8 cellular contexts compared by ENCODE assay signal in genomic region chr11:47946682-47947575, GRCh38. TPM values are rescaled to one million over a fixed set of nuclear protein-coding genes. Genes with fewer than 3 reads are reported as not detected.
A peak's percentile ranks its signal among the peaks of the same experiment; 100 is the strongest.
DNase-seq lines count a peak whose midpoint lies in the region; ATAC-seq and TF ChIP-seq lines count a peak whose summit lies in the region.

No MANE protein-coding gene starts in this region.

- no peaks in the 10 kb centered on the region for H3K79me2 ChIP-seq in PC-9 (ENCODE audit: low read depth)

- H3K27me3 ChIP-seq in PC-9 (ENCODE audit: insufficient read depth, low read depth) (no peaks in the 10 kb centered on the region), body of pancreas (no peaks in the 10 kb centered on the region), stomach (no peaks in the 10 kb centered on the region)

- WGBS in body of pancreas, 2 donors, result 47% methylated on average over 10 of the region's 10 CpGs
- 31 to 41% (median 40%) methylated on average over 10 of the region's 10 CpGs for WGBS in stomach, 5 donors

- no peak for TF ChIP-seq CTCF in PC-9 (conservative IDR thresholded peaks at IDR 0.05)
- no peak for TF ChIP-seq CTCF in body of pancreas (IDR thresholded peaks at IDR 0.05)
- TF ChIP-seq CTCF in stomach (IDR thresholded peaks at IDR 0.05), result no peak

- intact Hi-C loops in PC-9 (cut with micrococcal nuclease; ENCODE audit: unreplicated experiment), result loop anchor here (1.0 to 2.0 kb wide), 6 partner anchors 23 to 162 kb away; no protein-coding TSS in a partner anchor
- intact Hi-C loops in body of pancreas (cut with DNase I), result no loop called here
- intact Hi-C loops in left colon (cut with DNase I, micrococcal nuclease), result no loop called here
- intact Hi-C loops in stomach (cut with DNase I; ENCODE audit: low total_unique reads), result no loop called here

- CTCF ChIA-PET in PC-9 (lab: Charles Lee), result interaction anchor here (0.7 to 0.9 kb wide), 3 partner anchors 33 to 216 kb away, joined by 3 read pairs; no protein-coding TSS in a partner anchor

- H3K4me3 ChIP-seq in PC-9 (no peak overlapping the region), body of pancreas (no peak overlapping the region), stomach (no peak overlapping the region)

- H3K4me1 ChIP-seq in PC-9 (replicated peaks; ENCODE audit: insufficient read depth) (peaks cover 55% of the 10 kb centered on the region), body of pancreas (no peaks in the 10 kb centered on the region), stomach (peaks cover 0 to 34% (median 14%) of the 10 kb centered on the region in 4 donors)

- TSS peak; percentile 22 for BruUV-seq in PC-9 (replicated peaks; lab: Mats Ljungman, UMichigan)

- H3K36me3 ChIP-seq in PC-9 (ENCODE audit: low read depth) (no peaks in the 10 kb centered on the region), body of pancreas (replicated peaks in 1 of 2; ENCODE audit: insufficient read depth in 1 of 2, low read depth in 2 of 2) (no peaks in the 10 kb centered on the region), stomach (no peaks in the 10 kb centered on the region)

- H3K27ac ChIP-seq in PC-9, result peak overlapping the region; percentile 79
- peak overlapping the region in 2 of 4 donors; percentile 14 to 32 for H3K27ac ChIP-seq in body of pancreas
- H3K27ac ChIP-seq in stomach, result peak overlapping the region; percentile 12 to 80 (median 32)

- H3K9me2 ChIP-seq in PC-9 (ENCODE audit: insufficient read depth), result no peaks in the 10 kb centered on the region

- peak; percentile 42 for ATAC-seq in GM19463 (IDR thresholded peaks at IDR 0.05; ENCODE audit: unreplicated experiment)
- peak; percentile 87 for ATAC-seq in body of pancreas
- ATAC-seq in left colon, result peak; percentile 99
- no peak for ATAC-seq in HG03025 (IDR thresholded peaks at IDR 0.05; ENCODE audit: low FRiP score, unreplicated experiment)
- ATAC-seq in HG03521 (IDR thresholded peaks at IDR 0.05; ENCODE audit: unreplicated experiment), result no peak

- no peak overlapping the region for H2AFZ ChIP-seq in PC-9

- DNase-seq in PC-9 (peak; percentile 93 to 99), body of pancreas (peak; percentile 53 to 75 (median 71)), left colon (peak; percentile 64 to 76), stomach (peak; percentile 84), NCI-H1930 (lab: John Stamatoyannopoulos, UW) (no peak)

- H3F3A ChIP-seq in PC-9 (ENCODE audit: insufficient read depth, low read depth), result peaks cover 37% of the 10 kb centered on the region

- POLR2A ChIA-PET in PC-9 (lab: Charles Lee; ENCODE audit: unreplicated experiment), result interaction anchor here (0.6 to 0.7 kb wide), 4 partner anchors 9 to 133 kb away, joined by 3 to 15 read pairs (median 4); no protein-coding TSS in a partner anchor

- H4K20me1 ChIP-seq in PC-9 (ENCODE audit: insufficient read depth), result no peaks in the 10 kb centered on the region

- TF ChIP-seq POLR2A in body of pancreas (IDR thresholded peaks at IDR 0.05), result no peak
- TF ChIP-seq POLR2A in stomach (IDR thresholded peaks at IDR 0.05), result no peak

- H3K9me3 ChIP-seq in PC-9 (ENCODE audit: insufficient read depth, low read depth) (no peaks in the 10 kb centered on the region), body of pancreas (no peaks in the 10 kb centered on the region), stomach (no peaks in the 10 kb centered on the region)

- no peak for TF ChIP-seq EP300 in stomach (IDR thresholded peaks at IDR 0.05)

- peak overlapping the region; percentile 29 for H3K4me2 ChIP-seq in PC-9

RNA-seq across cellular contexts. Expression of gene PTPRJ, which starts 33.4 kb away (rescaled TPM):
- 43.3 and 43.7 TPM in 2 replicates for total RNA-seq in PC-9 (2021)
- 10 to 100 TPM; 10.9 to 17.1 TPM for total RNA-seq in body of pancreas
- 10 to 100 TPM; 38.5 to 58.9 TPM for total RNA-seq in left colon
- total RNA-seq in stomach, result 100 to 1,000 TPM in 1 of 5 donors, 10 to 100 TPM in 3, 1 to 10 TPM in 1; 4.7 to 351 (median 44.3) TPM
- 1 to 10 TPM; 2.6 to 6.0 (median 3.2) TPM for polyA plus RNA-seq in stomach

Comparison
In these comparisons a context has a peak if more than half of its experiments do, and no peak if none do; other contexts are left out.
1. ATAC-seq: peak in GM19463 (single experiment), body of pancreas (single experiment) and left colon (single experiment); none in HG03025 (single experiment) and HG03521 (single experiment).
2. DNase-seq: peak in PC-9 (2 of 2), body of pancreas (4 of 4), left colon (2 of 2) and stomach (single experiment); none in NCI-H1930 (0 of 2).